Comparison of ENCODE assay signal across 22 cellular contexts in genomic region chr6:92550501-92550900, GRCh38.
DNase-seq lines count a peak whose midpoint lies in the region; ATAC-seq, FAIRE-seq and TF ChIP-seq lines count a peak whose summit lies in the region.
"Had no signal": no experiment of that assay in that cellular context is flagged by ENCODE, and none has a peak within 500 bp of the region (broad histone marks: within the 10 kb centered on the region; RNA-seq: fewer than 3 reads in every experiment).

No MANE protein-coding gene starts in this region.

- FAIRE-seq in colon (lab: Jason Lieb, UNC) (peak; percentile 51), endometrium (lab: Jason Lieb, UNC) (peak; percentile 18), endothelial cell of umbilical vein (lab: Jason Lieb, UNC) (no peak), kidney (lab: Jason Lieb, UNC) (peak; percentile 79)
- FAIRE-seq: A549, D721Med, GM12891, GM19239 had no signal

- DNase-seq in endothelial cell of umbilical vein (ENCODE audit: low read depth, low spot score): peak; percentile 54
- no peak for DNase-seq in kidney
- DNase-seq in stimulated activated CD4-positive, alpha-beta T cell treated with anti-CD3 and anti-CD28 coated beads, Interleukin-2, amount 100 ng/mL, for 24 hours: no peak
- no peak for DNase-seq in H7
- DNase-seq: 8988T; AML-193; Caco-2; Calu3; CD4-positive, alpha-beta T cell; CD8-positive, alpha-beta T cell; DMS79 treated with DMSO at 0.1 percent for 48 hours; GF-D8 had no signal

- POLR2A ChIA-PET in endothelial cell of umbilical vein (lab: Charles Lee): no interaction called here

- no peaks in the 10 kb centered on the region for H3K36me3 ChIP-seq in endothelial cell of umbilical vein (ENCODE audit: control insufficient read depth in 2 of 2, extremely low read depth in 1 of 2, insufficient read depth in 2 of 2, low read length in 2 of 2)
- no peaks in the 10 kb centered on the region for H3K36me3 ChIP-seq in kidney (ENCODE audit: control insufficient read depth in 1 of 2, insufficient read depth in 2 of 2, low read length in 2 of 2)
- no peaks in the 10 kb centered on the region for H3K36me3 ChIP-seq in H7 (replicated peaks; ENCODE audit: control insufficient read depth, insufficient read depth, low read length)
- H3K36me3 ChIP-seq: BLaER1 treated with 17β-estradiol and CSF1 and Interleukin-3, amounts not matched to agents 10 nM and 100 nM had no signal

- H3K27ac ChIP-seq in endothelial cell of umbilical vein (ENCODE audit: insufficient read depth, low read depth, low read length) (peak overlapping the region; percentile 79), kidney (ENCODE audit: low read depth in 2 of 2, low read length in 2 of 2) (no peak overlapping the region)
- H3K27ac ChIP-seq: A549; BLaER1 treated with 17β-estradiol and CSF1 and Interleukin-3, amounts not matched to agents 10 nM and 100 nM; C4-2B had no signal

- intact Hi-C loops in endothelial cell of umbilical vein (cut with micrococcal nuclease) (no loop called here), kidney (cut with DNase I) (no loop called here)

- no peaks in the 10 kb centered on the region for H3K9me1 ChIP-seq in endothelial cell of umbilical vein (replicated peaks; ENCODE audit: control insufficient read depth, extremely low read depth, insufficient read depth, low read length)

- H3K4me1 ChIP-seq in endothelial cell of umbilical vein (ENCODE audit: control insufficient read depth, extremely low read depth, insufficient read depth, low read length) (peaks cover 39% of the 10 kb centered on the region), kidney (ENCODE audit: control insufficient read depth in 1 of 2, insufficient read depth in 1 of 2, low read depth in 1 of 2, low read length in 2 of 2) (no peaks in the 10 kb centered on the region)
- H3K4me1 ChIP-seq: A549, Caco-2 had no signal

- H3K4me2 ChIP-seq in endothelial cell of umbilical vein (ENCODE audit: insufficient read depth, low read length): peak overlapping the region; percentile 74
- H3K4me2 ChIP-seq: A549; BLaER1 treated with 17β-estradiol and CSF1 and Interleukin-3, amounts not matched to agents 10 nM and 100 nM had no signal

- H2AFZ ChIP-seq in endothelial cell of umbilical vein (ENCODE audit: low read depth, low read length): peak overlapping the region; percentile 86

- ATAC-seq in GM18511 (IDR thresholded peaks at IDR 0.05; ENCODE audit: unreplicated experiment) (no peak), HG02870 (IDR thresholded peaks at IDR 0.05; ENCODE audit: unreplicated experiment) (no peak)
- ATAC-seq: A549; CD8-positive, alpha-beta T cell had no signal

- H3K27me3 ChIP-seq in endothelial cell of umbilical vein (ENCODE audit: control insufficient read depth in 2 of 2, insufficient read depth in 2 of 2, low read length in 2 of 2) (no peaks in the 10 kb centered on the region), H7 (ENCODE audit: control insufficient read depth, insufficient read depth, low read length) (no peaks in the 10 kb centered on the region)
- H3K27me3 ChIP-seq: BLaER1 treated with 17β-estradiol and CSF1 and Interleukin-3, amounts not matched to agents 10 nM and 100 nM had no signal

- dilution Hi-C loops in endothelial cell of umbilical vein (cut with MboI; ENCODE audit: extremely low pct_ligation_motif_present, low sequenced_read_pairs): no loop called here

- no peak overlapping the region for H3K4me3 ChIP-seq in endothelial cell of umbilical vein (replicated peaks in 1 of 3; ENCODE audit: insufficient read depth in 1 of 3, low read depth in 1 of 3, low read length in 3 of 3)
- H3K4me3 ChIP-seq in kidney (ENCODE audit: low read length in 2 of 2): no peak overlapping the region
- H3K4me3 ChIP-seq in H7 (ENCODE audit: insufficient read depth, low read depth, low read length): no peak overlapping the region
- H3K4me3 ChIP-seq: A549; BLaER1 treated with 17β-estradiol and CSF1 and Interleukin-3, amounts not matched to agents 10 nM and 100 nM had no signal

- TF ChIP-seq POLR2A in endothelial cell of umbilical vein (IDR thresholded peaks at IDR 0.05; ENCODE audit: low read depth, low read length): no peak

- CTCF ChIA-PET in endothelial cell of umbilical vein (lab: Charles Lee): interaction anchor here (2.5 kb wide), 1 partner anchor 12 kb away, joined by 5 read pairs; no protein-coding TSS in a partner anchor

- no peaks in the 10 kb centered on the region for H3K79me2 ChIP-seq in endothelial cell of umbilical vein (ENCODE audit: control insufficient read depth, insufficient read depth, low read length)

- no peaks in the 10 kb centered on the region for H4K20me1 ChIP-seq in endothelial cell of umbilical vein (replicated peaks; ENCODE audit: control insufficient read depth, extremely low read depth, insufficient read depth, low read length)
- H4K20me1 ChIP-seq: BLaER1 treated with 17β-estradiol and CSF1 and Interleukin-3, amounts not matched to agents 10 nM and 100 nM had no signal

- no peaks in the 10 kb centered on the region for H3K9me3 ChIP-seq in endothelial cell of umbilical vein (replicated peaks; ENCODE audit: control insufficient read depth, insufficient read depth, low read length)
- H3K9me3 ChIP-seq in kidney (ENCODE audit: control insufficient read depth in 1 of 2, low read length in 2 of 2): no peaks in the 10 kb centered on the region
- H3K9me3 ChIP-seq: A549, Caco-2 had no signal

- TF ChIP-seq CTCF in endothelial cell of umbilical vein (IDR thresholded peaks at IDR 0.05; ENCODE audit: extremely low read depth in 1 of 2, insufficient read depth in 1 of 2, low read depth in 1 of 2, low read length in 2 of 2) (no peak), kidney (IDR thresholded peaks at IDR 0.05; ENCODE audit: borderline replicate concordance, extremely low read depth, insufficient read depth) (no peak)

- H3K9ac ChIP-seq in endothelial cell of umbilical vein (replicated peaks; ENCODE audit: extremely low read depth, insufficient read depth, low read length) (peak overlapping the region; percentile 30), kidney (ENCODE audit: low read length in 2 of 2) (no peak overlapping the region)
- H3K9ac ChIP-seq: BLaER1 treated with 17β-estradiol and CSF1 and Interleukin-3, amounts not matched to agents 10 nM and 100 nM had no signal

- BruUV-seq in endothelial cell of umbilical vein (replicated peaks; lab: Mats Ljungman, UMichigan): no TSS peak

TF ChIP-seq in endothelial cell of umbilical vein, 7 proteins besides CTCF, POLR2A, EP300 and RAD21:
- TF ChIP-seq FOS (IDR thresholded peaks at IDR 0.05; ENCODE audit: borderline replicate concordance, insufficient read depth, low read length): no peak
- TF ChIP-seq MYC (IDR thresholded peaks at IDR 0.05; ENCODE audit: low read depth, low read length): no peak
- TF ChIP-seq JUN (IDR thresholded peaks at IDR 0.05; ENCODE audit: borderline replicate concordance, insufficient read depth, insufficient read length, low read depth): no peak
- no peak for TF ChIP-seq MAX (IDR thresholded peaks at IDR 0.05; ENCODE audit: insufficient read depth, insufficient read length)
- TF ChIP-seq EZH2 (IDR thresholded peaks at IDR 0.05; ENCODE audit: borderline replicate concordance, low read depth, low read length, severe bottlenecking): no peak
- no peak for TF ChIP-seq POLR2AphosphoS5 (IDR thresholded peaks at IDR 0.05; ENCODE audit: insufficient read depth, low read depth, low read length)
- TF ChIP-seq GATA2 (IDR thresholded peaks at IDR 0.05; ENCODE audit: insufficient read depth, insufficient read length, low read depth, low read length): no peak
